8 cellular contexts compared by ENCODE assay signal in the genomic region with DNA sequence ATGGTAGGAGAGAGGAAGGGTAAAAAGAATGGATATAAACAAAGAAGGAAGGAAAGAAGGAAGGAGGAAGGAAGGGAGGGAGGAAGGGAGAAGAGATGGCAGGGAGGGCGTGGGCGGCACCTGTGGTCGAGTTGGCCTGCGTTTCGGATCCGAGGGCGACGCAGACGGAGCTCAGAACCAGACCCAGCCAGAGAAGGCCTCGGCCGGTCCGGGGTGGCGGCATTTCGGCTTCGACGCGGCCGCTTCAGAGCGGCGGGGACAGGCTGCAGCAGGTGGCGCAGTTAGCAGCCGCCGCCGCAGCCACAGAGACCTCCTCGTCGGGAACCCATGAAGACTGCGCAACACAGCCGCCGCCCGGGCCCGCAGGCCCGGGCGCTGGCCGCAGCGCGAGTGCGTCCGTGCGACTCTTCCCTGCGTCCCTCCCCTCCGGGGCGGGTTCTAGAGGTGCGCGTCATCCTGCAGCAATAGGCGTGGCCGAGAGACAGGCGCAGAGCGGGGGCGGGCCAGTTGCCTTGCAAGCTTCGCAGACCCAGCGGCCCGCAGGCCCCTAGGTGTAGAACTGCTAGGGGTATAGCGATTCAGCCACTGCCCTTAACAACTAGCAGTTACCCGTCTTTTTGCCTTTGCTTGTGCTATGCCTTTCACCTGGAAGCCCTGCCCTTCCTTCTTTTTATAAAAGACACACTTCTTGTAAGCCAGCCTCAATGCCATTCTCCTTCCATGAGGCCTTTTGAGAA. TPM values are rescaled to one million over a fixed set of nuclear protein-coding genes. Genes with fewer than 3 reads are reported as not detected.
DNase-seq lines count a peak whose midpoint lies in the region; ATAC-seq, FAIRE-seq and TF ChIP-seq lines count a peak whose summit lies in the region.

A gene with protein sequence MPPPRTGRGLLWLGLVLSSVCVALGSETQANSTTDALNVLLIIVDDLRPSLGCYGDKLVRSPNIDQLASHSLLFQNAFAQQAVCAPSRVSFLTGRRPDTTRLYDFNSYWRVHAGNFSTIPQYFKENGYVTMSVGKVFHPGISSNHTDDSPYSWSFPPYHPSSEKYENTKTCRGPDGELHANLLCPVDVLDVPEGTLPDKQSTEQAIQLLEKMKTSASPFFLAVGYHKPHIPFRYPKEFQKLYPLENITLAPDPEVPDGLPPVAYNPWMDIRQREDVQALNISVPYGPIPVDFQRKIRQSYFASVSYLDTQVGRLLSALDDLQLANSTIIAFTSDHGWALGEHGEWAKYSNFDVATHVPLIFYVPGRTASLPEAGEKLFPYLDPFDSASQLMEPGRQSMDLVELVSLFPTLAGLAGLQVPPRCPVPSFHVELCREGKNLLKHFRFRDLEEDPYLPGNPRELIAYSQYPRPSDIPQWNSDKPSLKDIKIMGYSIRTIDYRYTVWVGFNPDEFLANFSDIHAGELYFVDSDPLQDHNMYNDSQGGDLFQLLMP (minus strand): TSS at position 392 of the 737 bp plus-strand sequence. CDS start 169 bp downstream, at position 223.

- H4K20me1 ChIP-seq in mammary epithelial cell (ENCODE audit: insufficient read depth, low read length): no peaks in the 10 kb centered on the region

- no peaks in the 10 kb centered on the region for H3K36me3 ChIP-seq in WERI-Rb-1
- peaks cover 3% of the 10 kb centered on the region for H3K36me3 ChIP-seq in mammary epithelial cell (ENCODE audit: insufficient read depth, low read length)
- peaks cover 0 to 5% of the 10 kb centered on the region in 2 donors for H3K36me3 ChIP-seq in small intestine (ENCODE audit: control insufficient read depth in 2 of 2, insufficient read depth in 2 of 2, low read length in 2 of 2)

- no TSS peak for BruUV-seq in mammary epithelial cell (replicated peaks; lab: Mats Ljungman, UMichigan)

- 43% methylated on average over 11 of the region's 54 CpGs for WGBS in mammary epithelial cell (ENCODE audit: low coverage, missing lambda C conversion rate)
- WGBS in small intestine, 3 donors: 0 to 27% (median 4%) methylated on average over 13 to 54 of the region's 54 CpGs

- ATAC-seq in GM18870 (IDR thresholded peaks at IDR 0.05; ENCODE audit: unreplicated experiment): peak; percentile 52
- peak; percentile 73 for ATAC-seq in HG03108 (IDR thresholded peaks at IDR 0.05; ENCODE audit: unreplicated experiment)

- H3K4me1 ChIP-seq in mammary epithelial cell (ENCODE audit: insufficient read depth, low read length) (peaks cover 16% of the 10 kb centered on the region), small intestine (ENCODE audit: control insufficient read depth in 2 of 2, insufficient read depth in 1 of 2, low read depth in 1 of 2, low read length in 1 of 2) (no peaks in the 10 kb centered on the region)

- peak within 1 kb of the TSS; percentile 91 for H3K9ac ChIP-seq in mammary epithelial cell (ENCODE audit: insufficient read depth, low read length)

- dilution Hi-C loops in mammary epithelial cell (cut with HindIII; ENCODE audit: low sequenced_read_pairs): loop anchor here (25.0 kb wide), 1 partner anchor 107 kb away; no protein-coding TSS in a partner anchor

- DNase-seq in AG04449 (ENCODE audit: low read depth, low spot score) (no peak), NCI-H2227 (lab: John Stamatoyannopoulos, UW; ENCODE audit: unreplicated experiment) (peak; percentile 94), WERI-Rb-1 (peak; percentile 87), mammary epithelial cell (peak; percentile 81), iPS-NIHi7 (ENCODE audit: extremely low spot score) (peak; percentile 80), small intestine (peak; percentile 87)

- peak within 1 kb of the TSS; percentile 71 for H3K4me3 ChIP-seq in AG04449 (ENCODE audit: low read depth, low read length)
- peak within 1 kb of the TSS; percentile 48 for H3K4me3 ChIP-seq in WERI-Rb-1 (ENCODE audit: low read depth, low read length)
- peak within 1 kb of the TSS; percentile 47 to 73 (median 61) for H3K4me3 ChIP-seq in mammary epithelial cell (replicated peaks in 1 of 3; ENCODE audit: insufficient read depth in 1 of 3, low read depth in 2 of 3, low read length in 3 of 3)
- H3K4me3 ChIP-seq in small intestine (ENCODE audit: low read depth in 1 of 2, low read length in 2 of 2): peak within 1 kb of the TSS; percentile 26 to 59

- H3K27ac ChIP-seq in WERI-Rb-1 (no peak within 1 kb of the TSS), mammary epithelial cell (ENCODE audit: insufficient read depth, low read depth, low read length) (peak within 1 kb of the TSS; percentile 75), small intestine (ENCODE audit: low read depth in 1 of 2, low read length in 1 of 2) (peak within 1 kb of the TSS; percentile 82 to 98)

- H3K9me3 ChIP-seq in WERI-Rb-1 (ENCODE audit: severe bottlenecking) (no peaks in the 10 kb centered on the region), mammary epithelial cell (replicated peaks; ENCODE audit: insufficient read depth, low read length) (no peaks in the 10 kb centered on the region), small intestine (ENCODE audit: control insufficient read depth, low read depth) (no peaks in the 10 kb centered on the region)

- peaks cover 21% of the 10 kb centered on the region for H3K79me2 ChIP-seq in mammary epithelial cell (ENCODE audit: insufficient read depth, low read length)

- FAIRE-seq in small intestine (lab: Jason Lieb, UNC): no peak

- H3K27me3 ChIP-seq in WERI-Rb-1 (ENCODE audit: insufficient read depth, low read depth, severe bottlenecking) (peaks cover 16% of the 10 kb centered on the region), mammary epithelial cell (ENCODE audit: insufficient read depth, low read length) (no peaks in the 10 kb centered on the region), small intestine (ENCODE audit: control insufficient read depth in 2 of 2, insufficient read depth in 2 of 2, low read length in 2 of 2) (no peaks in the 10 kb centered on the region)

- POLR2A ChIA-PET in AG04449 (lab: Yijun Ruan, JAX): interaction anchor here (0.7 to 1.3 kb wide), 4 partner anchors 23 to 608 kb away, joined by 3 to 5 read pairs (median 3); no protein-coding TSS in a partner anchor

- in situ Hi-C loops in mammary epithelial cell (cut with MboI; ENCODE audit: low sequenced_read_pairs in 2 of 2): loop anchor here in 1 of 2 donors (25.0 kb wide), 1 partner anchor 132 kb away; a partner anchor contains a TSS

- peak within 1 kb of the TSS; percentile 60 for H3K4me2 ChIP-seq in mammary epithelial cell (ENCODE audit: insufficient read depth, low read depth, low read length)

- H2AFZ ChIP-seq in mammary epithelial cell (ENCODE audit: low read depth, low read length): peak within 1 kb of the TSS; percentile 50

- CTCF ChIA-PET in AG04449 (lab: Yijun Ruan, JAX): interaction anchor here (1.5 kb wide), 1 partner anchor 13 kb away, joined by 4 read pairs; no protein-coding TSS in a partner anchor
- CTCF ChIA-PET in mammary epithelial cell (lab: Charles Lee; ENCODE audit: low non-redundant PET): no interaction called here

- TF ChIP-seq CTCF in AG04449 (IDR thresholded peaks at IDR 0.05; ENCODE audit: insufficient read depth, low read length, missing control alignments): no peak
- no peak for TF ChIP-seq CTCF in WERI-Rb-1 (IDR thresholded peaks at IDR 0.05; ENCODE audit: low read depth, low read length)
- TF ChIP-seq CTCF in mammary epithelial cell (conservative IDR thresholded peaks at IDR 0.05 in 1 of 2, IDR thresholded peaks at IDR 0.05 in 1 of 2; ENCODE audit: extremely low read depth in 1 of 2, insufficient read depth in 1 of 2, low read depth in 1 of 2, low read length in 2 of 2): peak in 1 of 2 donors; percentile 7

- intact Hi-C loops in mammary epithelial cell (cut with micrococcal nuclease): no loop called here

RNA-seq across cellular contexts. Expression of the gene that starts here (rescaled TPM):
- 10 to 100 TPM; 56.8 to 57.7 TPM for total RNA-seq in mammary epithelial cell
- 88.8 TPM for polyA plus RNA-seq in mammary epithelial cell
- polyA minus RNA-seq in mammary epithelial cell: 124 TPM
- 10 to 100 TPM; 21.7 to 41.1 (median 31.3) TPM for polyA plus RNA-seq in small intestine
